8 cellular contexts compared by ENCODE assay signal in the genomic region with DNA sequence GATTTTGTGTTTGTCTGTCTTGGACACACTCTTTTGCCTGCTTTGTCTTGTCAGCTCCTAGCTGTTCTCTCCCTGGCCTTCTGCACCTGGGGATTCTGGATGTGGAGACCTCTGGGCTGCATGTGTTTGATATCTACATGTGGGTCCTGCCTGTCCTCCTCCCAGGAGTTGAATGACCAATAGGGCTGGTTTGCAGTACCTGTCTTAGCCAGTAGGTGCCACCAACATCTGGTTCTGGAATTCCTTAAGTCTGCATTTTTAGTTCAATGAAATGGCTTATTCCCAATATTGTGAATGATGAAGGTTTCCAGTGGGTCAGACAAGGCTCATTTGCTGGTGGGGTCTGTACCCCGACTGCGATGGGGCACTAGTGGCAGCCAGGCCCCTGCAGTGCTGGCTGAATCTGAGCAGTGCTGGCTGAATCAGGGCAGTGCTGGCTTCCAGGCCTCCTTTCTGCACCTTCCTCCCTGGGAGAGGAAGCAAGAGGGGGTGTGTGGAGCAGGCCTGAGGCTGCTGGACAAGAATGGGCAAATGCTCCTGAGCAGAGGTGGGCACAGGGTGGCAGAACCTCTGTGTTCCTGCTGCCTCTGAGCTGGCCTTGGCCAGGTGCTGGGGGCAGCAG.
DNase-seq lines count a peak whose midpoint lies in the region; ATAC-seq, FAIRE-seq and TF ChIP-seq lines count a peak whose summit lies in the region.

No MANE protein-coding gene starts in this region.

- H3K36me3 ChIP-seq in WERI-Rb-1 = no peaks in the 10 kb centered on the region
- no peaks in the 10 kb centered on the region for H3K36me3 ChIP-seq in kidney epithelial cell (ENCODE audit: control insufficient read depth, insufficient read depth, low read length)

- no peaks in the 10 kb centered on the region for H3K36me3 Mint-ChIP-seq in activated CD8-positive, alpha-beta memory T cell treated with anti-CD3 and anti-CD28 coated beads, Interleukin-2, amount 10 ng/mL, durations not matched to agents 7 days and 5 days

- no peaks in the 10 kb centered on the region for H3K27me3 ChIP-seq in WERI-Rb-1 (ENCODE audit: insufficient read depth, low read depth, severe bottlenecking)
- H3K27me3 ChIP-seq in kidney epithelial cell (ENCODE audit: control insufficient read depth, insufficient read depth, low read length) = no peaks in the 10 kb centered on the region

- CTCF ChIA-PET in activated CD8-positive, alpha-beta memory T cell treated with anti-CD3 and anti-CD28 coated beads, Interleukin-2, amount 10 ng/mL, durations not matched to agents 7 days and 5 days (lab: Charles Lee) = interaction anchor here (1.2 kb wide), 2 partner anchors 22 to 43 kb away, joined by 3 to 4 read pairs; no protein-coding TSS in a partner anchor

- DNase-seq in AG09319 (ENCODE audit: extremely low read depth, low read depth) (no peak), GM12891 (ENCODE audit: insufficient read length, low spot score) (no peak), WERI-Rb-1 (peak; percentile 29), kidney epithelial cell (ENCODE audit: low read depth) (no peak), DMS153 treated with DMSO at 0.1 percent for 48 hours (lab: John Stamatoyannopoulos, UW; ENCODE audit: unreplicated experiment) (no peak)
- no peak for DNase-seq in effector CD4-positive, alpha-beta T cell
- DNase-seq in activated CD8-positive, alpha-beta memory T cell treated with anti-CD3 and anti-CD28 coated beads, Interleukin-2, amount 10 ng/mL, durations not matched to agents 7 days and 5 days = no peak

- TF ChIP-seq CTCF in AG09319 (IDR thresholded peaks at IDR 0.05; ENCODE audit: low read depth, low read length) = peak; percentile 52
- peak; percentile 76 for TF ChIP-seq CTCF in WERI-Rb-1 (IDR thresholded peaks at IDR 0.05; ENCODE audit: low read depth, low read length)
- TF ChIP-seq CTCF in kidney epithelial cell (IDR thresholded peaks at IDR 0.05; ENCODE audit: insufficient read depth, low read length, poor library complexity, severe bottlenecking) = peak; percentile 48

- peaks cover 7% of the 10 kb centered on the region for H3K9me3 ChIP-seq in WERI-Rb-1 (ENCODE audit: severe bottlenecking)

- peaks cover 36% of the 10 kb centered on the region for H3K4me1 Mint-ChIP-seq in activated CD8-positive, alpha-beta memory T cell treated with anti-CD3 and anti-CD28 coated beads, Interleukin-2, amount 10 ng/mL, durations not matched to agents 7 days and 5 days

- H3K4me3 Mint-ChIP-seq in activated CD8-positive, alpha-beta memory T cell treated with anti-CD3 and anti-CD28 coated beads, Interleukin-2, amount 10 ng/mL, durations not matched to agents 7 days and 5 days = no peak overlapping the region

- H3K27ac ChIP-seq in WERI-Rb-1 = no peak overlapping the region

- no peak for ATAC-seq in activated CD8-positive, alpha-beta memory T cell treated with anti-CD3 and anti-CD28 coated beads, Interleukin-2, amount 10 ng/mL, durations not matched to agents 7 days and 5 days
- ATAC-seq in GM21737 (IDR thresholded peaks at IDR 0.05; ENCODE audit: unreplicated experiment) = no peak

- no peak for TF ChIP-seq POLR2A in GM12891 (IDR thresholded peaks at IDR 0.05; ENCODE audit: low read depth, low read length)

- peak; percentile 82 for FAIRE-seq in GM12891 (lab: Jason Lieb, UNC)

- H3K4me3 ChIP-seq in WERI-Rb-1 (ENCODE audit: low read depth, low read length) = no peak overlapping the region
- H3K4me3 ChIP-seq in kidney epithelial cell (ENCODE audit: low read depth, low read length) = no peak overlapping the region

- H3K27me3 Mint-ChIP-seq in activated CD8-positive, alpha-beta memory T cell treated with anti-CD3 and anti-CD28 coated beads, Interleukin-2, amount 10 ng/mL, durations not matched to agents 7 days and 5 days = peaks cover 3% of the 10 kb centered on the region

- H3K9me3 Mint-ChIP-seq in activated CD8-positive, alpha-beta memory T cell treated with anti-CD3 and anti-CD28 coated beads, Interleukin-2, amount 10 ng/mL, durations not matched to agents 7 days and 5 days (ENCODE audit: low read depth) = peaks cover 3% of the 10 kb centered on the region

- no peak overlapping the region for H3K27ac Mint-ChIP-seq in activated CD8-positive, alpha-beta memory T cell treated with anti-CD3 and anti-CD28 coated beads, Interleukin-2, amount 10 ng/mL, durations not matched to agents 7 days and 5 days

TF ChIP-seq in GM12891, 5 proteins besides CTCF, POLR2A, EP300 and RAD21:
- TF ChIP-seq POLR2AphosphoS5 (IDR thresholded peaks at IDR 0.05; ENCODE audit: low read depth, low read length) (no peak), POU2F2 (IDR thresholded peaks at IDR 0.05; ENCODE audit: low read depth, low read length) (no peak), TAF1 (IDR thresholded peaks at IDR 0.05; ENCODE audit: low read depth, low read length) (no peak), PAX5 (IDR thresholded peaks at IDR 0.05; ENCODE audit: insufficient read depth, low read length, severe bottlenecking) (no peak), SPI1 (IDR thresholded peaks at IDR 0.05; ENCODE audit: low read depth, low read length) (no peak)
